ENCODE assay signal across 1 cellular context in the genomic region with DNA sequence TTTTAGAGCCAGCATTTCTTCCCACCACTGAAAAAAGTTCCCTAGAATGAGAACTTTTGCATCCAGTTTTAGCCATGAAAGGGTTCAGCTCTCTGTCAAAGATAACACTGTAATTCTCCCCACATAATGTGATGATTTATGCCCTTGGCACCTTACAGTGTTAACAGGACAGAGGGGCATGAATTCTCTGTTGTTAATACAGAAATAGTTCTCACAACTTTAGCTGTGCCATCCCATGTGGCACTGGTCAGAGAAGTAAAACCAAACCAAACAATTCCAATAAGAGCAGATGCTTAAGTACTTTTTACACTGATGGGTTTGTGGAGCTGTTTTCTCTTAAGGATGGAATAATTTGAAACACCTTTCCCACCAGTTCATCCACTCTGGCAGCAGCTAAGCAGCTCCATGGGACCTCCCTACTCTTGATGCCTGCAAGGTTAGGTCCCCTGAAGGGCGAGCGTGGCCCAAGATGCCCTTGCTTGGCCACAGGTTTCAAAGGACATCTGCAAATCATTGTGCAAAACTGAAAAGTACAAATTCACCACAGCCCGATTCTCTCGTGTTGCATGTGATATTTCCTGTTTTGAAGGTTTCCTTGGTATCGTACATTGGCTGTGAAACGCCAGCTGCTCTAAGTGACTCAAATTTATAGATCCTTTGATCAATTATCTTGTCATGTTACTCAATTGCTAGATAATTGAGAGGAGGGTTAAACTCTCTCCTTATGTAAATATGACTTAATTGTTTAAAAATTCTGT.
TF ChIP-seq lines count a peak whose summit lies in the region.

No MANE protein-coding gene starts in this region.

TF ChIP-seq in HCT116, 20 proteins besides CTCF, POLR2A, EP300 and RAD21 (continued from another document):
- TF ChIP-seq, protein P1, sequence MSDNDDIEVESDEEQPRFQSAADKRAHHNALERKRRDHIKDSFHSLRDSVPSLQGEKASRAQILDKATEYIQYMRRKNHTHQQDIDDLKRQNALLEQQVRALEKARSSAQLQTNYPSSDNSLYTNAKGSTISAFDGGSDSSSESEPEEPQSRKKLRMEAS (IDR thresholded peaks at IDR 0.05): no peak
- no peak for TF ChIP-seq EZH2phosphoT487 (IDR thresholded peaks at IDR 0.05; ENCODE audit: borderline replicate concordance)
- no peak for TF ChIP-seq SIN3A (IDR thresholded peaks at IDR 0.05; ENCODE audit: low read depth)
TF ChIP-seq in HCT116: peak in this region for 0.
